1 cellular context compared by ENCODE assay signal in the genomic region with DNA sequence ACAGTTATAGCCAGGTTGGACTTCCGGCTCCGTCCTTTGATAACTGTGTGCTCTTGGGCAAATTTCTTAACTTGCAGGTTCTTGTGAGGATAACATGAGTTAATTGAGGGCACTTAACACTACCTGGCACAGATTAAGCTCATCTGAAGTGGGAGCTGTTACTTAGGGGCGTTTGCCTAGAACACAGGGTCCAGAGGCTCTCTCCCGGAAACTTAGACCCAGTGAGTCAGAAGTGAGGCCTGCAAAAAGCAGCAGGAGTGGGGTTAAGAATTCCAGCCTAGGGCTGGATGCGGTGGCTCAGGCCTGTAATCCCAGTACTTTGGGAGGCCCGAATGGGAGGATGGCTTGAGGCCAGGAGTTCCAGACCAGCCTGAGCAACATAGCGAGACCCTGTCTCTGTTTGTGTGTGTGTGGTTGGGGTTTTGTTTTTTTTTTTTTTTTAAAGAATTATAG.
A peak's percentile ranks its signal among the peaks of the same experiment; 100 is the strongest.
TF ChIP-seq lines count a peak whose summit lies in the region.

No MANE protein-coding gene starts in this region.

TF ChIP-seq in HepG2, 621 proteins besides CTCF, POLR2A, EP300 and RAD21 (continued from another document and continues in another):
- TF ChIP-seq, protein P1, sequence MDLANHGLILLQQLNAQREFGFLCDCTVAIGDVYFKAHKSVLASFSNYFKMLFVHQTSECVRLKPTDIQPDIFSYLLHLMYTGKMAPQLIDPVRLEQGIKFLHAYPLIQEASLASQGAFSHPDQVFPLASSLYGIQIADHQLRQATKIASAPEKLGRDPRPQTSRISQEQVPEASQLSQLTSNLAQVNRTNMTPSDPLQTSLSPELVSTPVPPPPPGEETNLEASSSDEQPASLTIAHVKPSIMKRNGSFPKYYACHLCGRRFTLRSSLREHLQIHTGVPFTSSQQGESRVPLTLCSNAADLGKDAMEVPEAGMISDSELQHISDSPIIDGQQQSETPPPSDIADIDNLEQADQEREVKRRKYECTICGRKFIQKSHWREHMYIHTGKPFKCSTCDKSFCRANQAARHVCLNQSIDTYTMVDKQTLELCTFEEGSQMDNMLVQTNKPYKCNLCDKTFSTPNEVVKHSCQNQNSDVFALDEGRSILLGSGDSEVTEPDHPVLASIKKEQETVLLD (CRISPR knock-in tag; IDR thresholded peaks at IDR 0.05; ENCODE audit: low read depth) = no peak
- TF ChIP-seq SMAD3 (CRISPR knock-in tag; IDR thresholded peaks at IDR 0.05) = no peak
- TF ChIP-seq RFX5 (IDR thresholded peaks at IDR 0.05; ENCODE audit: low read depth, low read length) = no peak
- TF ChIP-seq ZNF382 (CRISPR knock-in tag; IDR thresholded peaks at IDR 0.05; ENCODE audit: borderline replicate concordance) = no peak
- TF ChIP-seq ZNF768 (CRISPR knock-in tag; IDR thresholded peaks at IDR 0.05) = 0 out of 2 replicates have a peak, but pooled peaks have one; percentile 31
- TF ChIP-seq, protein P2, sequence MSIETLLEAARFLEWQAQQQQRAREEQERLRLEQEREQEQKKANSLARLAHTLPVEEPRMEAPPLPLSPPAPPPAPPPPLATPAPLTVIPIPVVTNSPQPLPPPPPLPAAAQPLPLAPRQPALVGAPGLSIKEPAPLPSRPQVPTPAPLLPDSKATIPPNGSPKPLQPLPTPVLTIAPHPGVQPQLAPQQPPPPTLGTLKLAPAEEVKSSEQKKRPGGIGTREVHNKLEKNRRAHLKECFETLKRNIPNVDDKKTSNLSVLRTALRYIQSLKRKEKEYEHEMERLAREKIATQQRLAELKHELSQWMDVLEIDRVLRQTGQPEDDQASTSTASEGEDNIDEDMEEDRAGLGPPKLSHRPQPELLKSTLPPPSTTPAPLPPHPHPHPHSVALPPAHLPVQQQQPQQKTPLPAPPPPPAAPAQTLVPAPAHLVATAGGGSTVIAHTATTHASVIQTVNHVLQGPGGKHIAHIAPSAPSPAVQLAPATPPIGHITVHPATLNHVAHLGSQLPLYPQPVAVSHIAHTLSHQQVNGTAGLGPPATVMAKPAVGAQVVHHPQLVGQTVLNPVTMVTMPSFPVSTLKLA (IDR thresholded peaks at IDR 0.05) = no peak
- TF ChIP-seq, protein P3, sequence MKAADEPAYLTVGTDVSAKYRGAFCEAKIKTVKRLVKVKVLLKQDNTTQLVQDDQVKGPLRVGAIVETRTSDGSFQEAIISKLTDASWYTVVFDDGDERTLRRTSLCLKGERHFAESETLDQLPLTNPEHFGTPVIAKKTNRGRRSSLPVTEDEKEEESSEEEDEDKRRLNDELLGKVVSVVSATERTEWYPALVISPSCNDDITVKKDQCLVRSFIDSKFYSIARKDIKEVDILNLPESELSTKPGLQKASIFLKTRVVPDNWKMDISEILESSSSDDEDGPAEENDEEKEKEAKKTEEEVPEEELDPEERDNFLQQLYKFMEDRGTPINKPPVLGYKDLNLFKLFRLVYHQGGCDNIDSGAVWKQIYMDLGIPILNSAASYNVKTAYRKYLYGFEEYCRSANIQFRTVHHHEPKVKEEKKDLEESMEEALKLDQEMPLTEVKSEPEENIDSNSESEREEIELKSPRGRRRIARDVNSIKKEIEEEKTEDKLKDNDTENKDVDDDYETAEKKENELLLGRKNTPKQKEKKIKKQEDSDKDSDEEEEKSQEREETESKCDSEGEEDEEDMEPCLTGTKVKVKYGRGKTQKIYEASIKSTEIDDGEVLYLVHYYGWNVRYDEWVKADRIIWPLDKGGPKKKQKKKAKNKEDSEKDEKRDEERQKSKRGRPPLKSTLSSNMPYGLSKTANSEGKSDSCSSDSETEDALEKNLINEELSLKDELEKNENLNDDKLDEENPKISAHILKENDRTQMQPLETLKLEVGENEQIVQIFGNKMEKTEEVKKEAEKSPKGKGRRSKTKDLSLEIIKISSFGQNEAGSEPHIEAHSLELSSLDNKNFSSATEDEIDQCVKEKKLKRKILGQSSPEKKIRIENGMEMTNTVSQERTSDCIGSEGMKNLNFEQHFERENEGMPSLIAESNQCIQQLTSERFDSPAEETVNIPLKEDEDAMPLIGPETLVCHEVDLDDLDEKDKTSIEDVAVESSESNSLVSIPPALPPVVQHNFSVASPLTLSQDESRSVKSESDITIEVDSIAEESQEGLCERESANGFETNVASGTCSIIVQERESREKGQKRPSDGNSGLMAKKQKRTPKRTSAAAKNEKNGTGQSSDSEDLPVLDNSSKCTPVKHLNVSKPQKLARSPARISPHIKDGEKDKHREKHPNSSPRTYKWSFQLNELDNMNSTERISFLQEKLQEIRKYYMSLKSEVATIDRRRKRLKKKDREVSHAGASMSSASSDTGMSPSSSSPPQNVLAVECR (CRISPR knock-in tag; IDR thresholded peaks at IDR 0.05; ENCODE audit: borderline replicate concordance) = 0 out of 2 replicates have a peak, but pooled peaks have one; percentile 17
- no peak for TF ChIP-seq CHD4 (IDR thresholded peaks at IDR 0.05; ENCODE audit: borderline replicate concordance, low read length)
- TF ChIP-seq ZNF678 (CRISPR knock-in tag; IDR thresholded peaks at IDR 0.05) = no peak
- TF ChIP-seq NRL (CRISPR knock-in tag; IDR thresholded peaks at IDR 0.05; ENCODE audit: borderline replicate concordance) = no peak
- TF ChIP-seq ZNF34 (CRISPR knock-in tag; IDR thresholded peaks at IDR 0.05; ENCODE audit: borderline replicate concordance) = no peak
- no peak for TF ChIP-seq HNRNPK (IDR thresholded peaks at IDR 0.05; ENCODE audit: low read depth, low read length, poor library complexity, severe bottlenecking)
- TF ChIP-seq KAT8 (CRISPR knock-in tag; IDR thresholded peaks at IDR 0.05) = no peak
- TF ChIP-seq CAMTA2 (CRISPR knock-in tag; IDR thresholded peaks at IDR 0.05; ENCODE audit: borderline replicate concordance) = no peak
- TF ChIP-seq, protein P4, sequence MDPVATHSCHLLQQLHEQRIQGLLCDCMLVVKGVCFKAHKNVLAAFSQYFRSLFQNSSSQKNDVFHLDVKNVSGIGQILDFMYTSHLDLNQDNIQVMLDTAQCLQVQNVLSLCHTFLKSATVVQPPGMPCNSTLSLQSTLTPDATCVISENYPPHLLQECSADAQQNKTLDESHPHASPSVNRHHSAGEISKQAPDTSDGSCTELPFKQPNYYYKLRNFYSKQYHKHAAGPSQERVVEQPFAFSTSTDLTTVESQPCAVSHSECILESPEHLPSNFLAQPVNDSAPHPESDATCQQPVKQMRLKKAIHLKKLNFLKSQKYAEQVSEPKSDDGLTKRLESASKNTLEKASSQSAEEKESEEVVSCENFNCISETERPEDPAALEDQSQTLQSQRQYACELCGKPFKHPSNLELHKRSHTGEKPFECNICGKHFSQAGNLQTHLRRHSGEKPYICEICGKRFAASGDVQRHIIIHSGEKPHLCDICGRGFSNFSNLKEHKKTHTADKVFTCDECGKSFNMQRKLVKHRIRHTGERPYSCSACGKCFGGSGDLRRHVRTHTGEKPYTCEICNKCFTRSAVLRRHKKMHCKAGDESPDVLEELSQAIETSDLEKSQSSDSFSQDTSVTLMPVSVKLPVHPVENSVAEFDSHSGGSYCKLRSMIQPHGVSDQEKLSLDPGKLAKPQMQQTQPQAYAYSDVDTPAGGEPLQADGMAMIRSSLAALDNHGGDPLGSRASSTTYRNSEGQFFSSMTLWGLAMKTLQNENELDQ (CRISPR knock-in tag; IDR thresholded peaks at IDR 0.05; ENCODE audit: borderline replicate concordance) = no peak
- TF ChIP-seq HBP1 (CRISPR knock-in tag; IDR thresholded peaks at IDR 0.05; ENCODE audit: low read depth) = 0 out of 2 replicates have a peak, but pooled peaks have one; percentile 35
- no peak for TF ChIP-seq ISX (CRISPR knock-in tag; conservative IDR thresholded peaks at IDR 0.05)
- TF ChIP-seq, protein P5, sequence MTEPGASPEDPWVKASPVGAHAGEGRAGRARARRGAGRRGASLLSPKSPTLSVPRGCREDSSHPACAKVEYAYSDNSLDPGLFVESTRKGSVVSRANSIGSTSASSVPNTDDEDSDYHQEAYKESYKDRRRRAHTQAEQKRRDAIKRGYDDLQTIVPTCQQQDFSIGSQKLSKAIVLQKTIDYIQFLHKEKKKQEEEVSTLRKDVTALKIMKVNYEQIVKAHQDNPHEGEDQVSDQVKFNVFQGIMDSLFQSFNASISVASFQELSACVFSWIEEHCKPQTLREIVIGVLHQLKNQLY (CRISPR knock-in tag; IDR thresholded peaks at IDR 0.05) = no peak
- no peak for TF ChIP-seq ZNF326 (CRISPR knock-in tag; IDR thresholded peaks at IDR 0.05; ENCODE audit: borderline replicate concordance)
- TF ChIP-seq, protein P6, sequence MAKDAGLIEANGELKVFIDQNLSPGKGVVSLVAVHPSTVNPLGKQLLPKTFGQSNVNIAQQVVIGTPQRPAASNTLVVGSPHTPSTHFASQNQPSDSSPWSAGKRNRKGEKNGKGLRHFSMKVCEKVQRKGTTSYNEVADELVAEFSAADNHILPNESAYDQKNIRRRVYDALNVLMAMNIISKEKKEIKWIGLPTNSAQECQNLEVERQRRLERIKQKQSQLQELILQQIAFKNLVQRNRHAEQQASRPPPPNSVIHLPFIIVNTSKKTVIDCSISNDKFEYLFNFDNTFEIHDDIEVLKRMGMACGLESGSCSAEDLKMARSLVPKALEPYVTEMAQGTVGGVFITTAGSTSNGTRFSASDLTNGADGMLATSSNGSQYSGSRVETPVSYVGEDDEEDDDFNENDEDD (CRISPR knock-in tag; IDR thresholded peaks at IDR 0.05; ENCODE audit: borderline replicate concordance) = no peak
- no peak for TF ChIP-seq BHLHE40 (IDR thresholded peaks at IDR 0.05; ENCODE audit: low read length)
- TF ChIP-seq ZNF407 (CRISPR knock-in tag; IDR thresholded peaks at IDR 0.05; ENCODE audit: not compliant biosample characterization) = no peak
- TF ChIP-seq CREB1 (IDR thresholded peaks at IDR 0.05) = no peak
- no peak for TF ChIP-seq CREB1 (CRISPR knock-in tag; IDR thresholded peaks at IDR 0.05)
- TF ChIP-seq ZNF18 (CRISPR knock-in tag; IDR thresholded peaks at IDR 0.05; ENCODE audit: insufficient replicate concordance) = no peak
- 0 out of 2 replicates have a peak, but pooled peaks have one; percentile 47 for TF ChIP-seq ZFX (CRISPR knock-in tag; IDR thresholded peaks at IDR 0.05; ENCODE audit: low read depth)
- no peak for TF ChIP-seq ESRRA (CRISPR knock-in tag; IDR thresholded peaks at IDR 0.05; ENCODE audit: low read depth)
- 0 out of 2 replicates have a peak, but pooled peaks have one; percentile 35 for TF ChIP-seq SPEN (CRISPR knock-in tag; IDR thresholded peaks at IDR 0.05; ENCODE audit: low read depth)
- 0 out of 2 replicates have a peak, but pooled peaks have one; percentile 26 for TF ChIP-seq TGIF2 (CRISPR knock-in tag; IDR thresholded peaks at IDR 0.05)
